In the genomic region with DNA sequence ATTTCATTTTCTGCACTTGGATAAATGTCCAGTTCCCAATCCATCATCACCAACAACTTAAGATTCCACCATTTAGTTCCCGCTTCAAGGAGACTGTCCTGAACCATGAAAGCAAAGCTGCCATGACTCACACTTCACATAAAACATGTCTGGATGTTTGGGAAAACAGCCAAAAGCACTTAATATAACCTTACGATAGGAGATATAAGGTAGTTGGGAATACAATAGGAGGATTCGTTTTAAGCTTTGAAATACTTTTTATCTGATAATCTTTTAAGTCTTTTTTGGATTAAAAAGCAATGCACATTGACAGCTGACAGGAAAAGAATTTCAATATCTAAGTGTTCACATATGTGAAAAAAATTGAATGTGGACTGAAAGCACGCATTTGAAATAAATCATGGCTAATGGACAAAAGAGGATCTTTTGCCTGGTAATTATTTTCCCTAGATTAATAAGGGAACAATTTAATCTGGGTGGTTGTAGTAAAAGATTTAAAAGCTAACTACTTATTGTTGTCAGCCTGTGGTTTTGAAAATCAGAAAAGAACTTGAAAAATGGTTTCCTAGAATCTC, we compare ENCODE assay signal across 1 cellular context.
TF ChIP-seq lines count a peak whose summit lies in the region.

No MANE protein-coding gene starts in this region.

TF ChIP-seq in WTC11, 78 proteins besides CTCF, POLR2A, EP300 and RAD21 (continued from another document):
- TF ChIP-seq HMGXB4 (CRISPR knock-in tag; IDR thresholded peaks at IDR 0.05), result no peak
